ENCODE assay signal across 12 cellular contexts in genomic region chr6:65979120-65979519, GRCh38.
"Had no signal": no experiment of that assay in that cellular context is flagged by ENCODE, and none has a peak within 500 bp of the region (broad histone marks: within the 10 kb centered on the region; RNA-seq: fewer than 3 reads in every experiment).

No MANE protein-coding gene starts in this region.

- H2AFZ ChIP-seq: neural progenitor cell had no signal

- H3K36me3 Mint-ChIP-seq: neural progenitor cell, T-cell had no signal

- H3K36me3 ChIP-seq: colonic mucosa, neural progenitor cell, pancreas had no signal

- H3K9me3 ChIP-seq: colonic mucosa, pancreas had no signal

- H3K27ac Mint-ChIP-seq: activated naive CD4-positive, alpha-beta T cell treated with anti-CD3 and anti-CD28 coated beads for 36 hours; neural progenitor cell; stimulated activated naive CD8-positive, alpha-beta T cell treated with anti-CD3 and anti-CD28 coated beads, Interleukin-15, amount 100 ng/mL, for 72 hours; T-cell had no signal

- H3K4me3 ChIP-seq: colonic mucosa, neural progenitor cell, pancreas had no signal

- H3K4me1 ChIP-seq: colonic mucosa, neural progenitor cell, pancreas had no signal

- DNase-seq: activated CD4-positive, alpha-beta T cell treated with anti-CD3 and anti-CD28 coated beads for 48 hours; activated naive CD4-positive, alpha-beta T cell treated with anti-CD3 and anti-CD28 coated beads for 36 hours; colonic mucosa; effector CD4-positive, alpha-beta T cell; hippocampal formation; midbrain; pancreas; stimulated activated CD4-positive, alpha-beta T cell treated with anti-CD3 and anti-CD28 coated beads, Interleukin-15, amount 100 ng/mL, for 24 hours; stimulated activated CD4-positive, alpha-beta T cell treated with anti-CD3 and anti-CD28 coated beads, Interleukin-4, amount 100 ng/mL, for 4 hours; stimulated activated naive CD8-positive, alpha-beta T cell treated with anti-CD3 and anti-CD28 coated beads, Interleukin-15, amount 100 ng/mL, for 72 hours; T-cell had no signal

- H3K4me2 ChIP-seq: neural progenitor cell had no signal

- H3K27ac ChIP-seq: colonic mucosa, neural progenitor cell, pancreas had no signal

- H3K27me3 Mint-ChIP-seq: stimulated activated naive CD8-positive, alpha-beta T cell treated with anti-CD3 and anti-CD28 coated beads, Interleukin-15, amount 100 ng/mL, for 72 hours; T-cell had no signal

- H3K27me3 ChIP-seq: colonic mucosa, neural progenitor cell, pancreas had no signal

- ATAC-seq: pancreas; stimulated activated naive CD8-positive, alpha-beta T cell treated with anti-CD3 and anti-CD28 coated beads, Interleukin-15, amount 100 ng/mL, for 72 hours; T-cell had no signal

- H3K4me1 Mint-ChIP-seq: neural progenitor cell; stimulated activated naive CD8-positive, alpha-beta T cell treated with anti-CD3 and anti-CD28 coated beads, Interleukin-15, amount 100 ng/mL, for 72 hours; T-cell had no signal

- H3K4me3 Mint-ChIP-seq: activated naive CD4-positive, alpha-beta T cell treated with anti-CD3 and anti-CD28 coated beads for 36 hours; neural progenitor cell; stimulated activated naive CD8-positive, alpha-beta T cell treated with anti-CD3 and anti-CD28 coated beads, Interleukin-15, amount 100 ng/mL, for 72 hours; T-cell had no signal

- H3K9ac ChIP-seq: neural progenitor cell had no signal
